In the genomic region with DNA sequence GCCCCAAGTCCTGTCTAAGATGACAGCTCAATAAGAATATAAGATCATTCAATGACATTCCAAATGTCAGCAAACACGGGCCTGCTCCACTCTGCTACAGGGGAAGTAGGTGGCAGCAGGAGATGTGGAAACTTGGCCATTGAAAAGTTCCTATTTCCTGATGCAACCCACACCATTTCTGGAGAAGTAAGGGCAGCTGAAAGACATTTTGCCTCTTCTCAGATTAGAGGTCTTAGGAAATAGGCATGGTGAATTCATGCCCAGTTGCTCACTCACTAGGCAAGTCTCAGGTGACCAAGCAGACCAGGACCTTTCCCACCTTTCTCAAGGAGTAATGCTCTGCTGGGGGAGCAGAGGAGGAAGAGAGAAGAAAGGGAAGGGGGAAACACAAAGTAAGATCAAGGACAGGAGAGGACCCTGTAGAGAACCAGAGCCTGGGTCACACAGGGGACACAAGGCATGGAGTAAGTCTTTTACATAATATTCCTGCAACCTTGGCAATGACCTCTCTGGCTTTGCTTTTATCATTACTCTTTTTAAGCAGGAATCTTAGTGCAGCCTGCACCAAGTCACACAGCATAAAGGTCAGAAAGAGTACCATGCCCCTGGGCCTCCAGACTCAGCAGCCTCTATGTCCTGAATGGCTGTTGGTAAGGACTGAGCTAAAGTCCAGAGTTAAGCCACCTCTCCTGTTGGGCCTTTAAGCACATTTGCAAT, we compare ENCODE assay signal across 21 cellular contexts.
"Had no signal": no experiment of that assay in that cellular context is flagged by ENCODE, and none has a peak within 500 bp of the region (broad histone marks: within the 10 kb centered on the region; RNA-seq: fewer than 3 reads in every experiment).

No MANE protein-coding gene starts in this region.

- H3K9me3 Mint-ChIP-seq: activated B cell treated with CpG ODN at 0.5 μM for 24 hours; activated CD4-positive, alpha-beta memory T cell treated with anti-CD3 and anti-CD28 coated beads, Interleukin-2, amount 10 ng/mL, durations not matched to agents 7 days and 5 days; activated T-helper 2 cell treated with anti-CD3 and anti-CD28 coated beads, Interferon-gamma antibody, Interleukin-2, Interleukin-4, amounts not matched to agents 10 μg/mL and 5 μg/mL and 100 μg/mL, durations not matched to agents 14 hours and 24 hours and 36 hours; central memory CD8-positive, alpha-beta T cell; mesothelial cell of epicardium; natural killer cell treated with Interleukin-12 subunit alpha and Interleukin-12 subunit beta and Interleukin-15 and Interleukin-18, amount 100 ng/mL, for 72 hours; T-cell had no signal

- H3K9me3 ChIP-seq: colonic mucosa, gastrocnemius medialis had no signal

- H3K4me1 Mint-ChIP-seq: activated CD4-positive, alpha-beta memory T cell treated with anti-CD3 and anti-CD28 coated beads, Interleukin-2, amount 10 ng/mL, durations not matched to agents 7 days and 5 days; central memory CD8-positive, alpha-beta T cell; mesothelial cell of epicardium had no signal

- ATAC-seq: esophagus mucosa; natural killer cell treated with Interleukin-12 subunit alpha and Interleukin-12 subunit beta and Interleukin-15 and Interleukin-18, amount 100 ng/mL, for 72 hours; T-cell had no signal

- H3K27ac ChIP-seq: brain microvascular endothelial cell, gastrocnemius medialis had no signal

- H3K27ac Mint-ChIP-seq: activated B cell treated with CpG ODN at 0.5 μM for 24 hours; activated CD4-positive, alpha-beta memory T cell treated with anti-CD3 and anti-CD28 coated beads, Interleukin-2, amount 10 ng/mL, durations not matched to agents 7 days and 5 days; activated T-helper 2 cell treated with anti-CD3 and anti-CD28 coated beads, Interferon-gamma antibody, Interleukin-2, Interleukin-4, amounts not matched to agents 10 μg/mL and 5 μg/mL and 100 μg/mL, durations not matched to agents 14 hours and 24 hours and 36 hours; mesothelial cell of epicardium; natural killer cell treated with Interleukin-12 subunit alpha and Interleukin-12 subunit beta and Interleukin-15 and Interleukin-18, amount 100 ng/mL, for 72 hours; T-cell had no signal

- H3K4me3 ChIP-seq: colonic mucosa, gastrocnemius medialis, lung had no signal

- H3K27me3 Mint-ChIP-seq: activated B cell treated with CpG ODN at 0.5 μM for 24 hours; activated CD4-positive, alpha-beta memory T cell treated with anti-CD3 and anti-CD28 coated beads, Interleukin-2, amount 10 ng/mL, durations not matched to agents 7 days and 5 days; central memory CD8-positive, alpha-beta T cell; natural killer cell treated with Interleukin-12 subunit alpha and Interleukin-12 subunit beta and Interleukin-15 and Interleukin-18, amount 100 ng/mL, for 72 hours; T-cell had no signal

- H3K4me1 ChIP-seq: colonic mucosa had no signal

- H3K4me3 Mint-ChIP-seq: activated B cell treated with CpG ODN at 0.5 μM for 24 hours; activated CD4-positive, alpha-beta memory T cell treated with anti-CD3 and anti-CD28 coated beads, Interleukin-2, amount 10 ng/mL, durations not matched to agents 7 days and 5 days; central memory CD8-positive, alpha-beta T cell; mesothelial cell of epicardium; natural killer cell treated with Interleukin-12 subunit alpha and Interleukin-12 subunit beta and Interleukin-15 and Interleukin-18, amount 100 ng/mL, for 72 hours; T-cell had no signal

- H3K36me3 ChIP-seq: colonic mucosa had no signal

- DNase-seq: activated B cell treated with CpG ODN at 0.5 μM for 24 hours; activated CD4-positive, alpha-beta memory T cell treated with anti-CD3 and anti-CD28 coated beads, Interleukin-2, amount 10 ng/mL, durations not matched to agents 7 days and 5 days; activated CD4-positive, alpha-beta T cell treated with anti-CD3 and anti-CD28 coated beads for 48 hours; activated naive CD4-positive, alpha-beta T cell treated with Interleukin-2 at 50 U/mL for 16 hours; activated T-cell treated with anti-CD3 and anti-CD28 coated beads, Interleukin-2, amount 50 U/mL, for 1 hour; anterior cingulate cortex; brain microvascular endothelial cell; colonic mucosa; effector CD4-positive, alpha-beta T cell; gastrocnemius medialis; stimulated activated CD4-positive, alpha-beta T cell treated with anti-CD3 and anti-CD28 coated beads, Interleukin-12 subunit alpha, Interleukin-12 subunit beta, amount 100 ng/mL, for 4 hours; stimulated activated CD4-positive, alpha-beta T cell treated with anti-CD3 and anti-CD28 coated beads, Interleukin-1b, Interleukin-23, amount 100 ng/mL, for 48 hours; stimulated activated CD8-positive, alpha-beta memory T cell treated with anti-CD3 and anti-CD28 coated beads, Interleukin-4, amount 100 ng/mL, for 48 hours; stimulated activated naive CD4-positive, alpha-beta T cell; T-cell had no signal

- H3K27me3 ChIP-seq: brain microvascular endothelial cell, colonic mucosa, gastrocnemius medialis had no signal
